In the genomic region with DNA sequence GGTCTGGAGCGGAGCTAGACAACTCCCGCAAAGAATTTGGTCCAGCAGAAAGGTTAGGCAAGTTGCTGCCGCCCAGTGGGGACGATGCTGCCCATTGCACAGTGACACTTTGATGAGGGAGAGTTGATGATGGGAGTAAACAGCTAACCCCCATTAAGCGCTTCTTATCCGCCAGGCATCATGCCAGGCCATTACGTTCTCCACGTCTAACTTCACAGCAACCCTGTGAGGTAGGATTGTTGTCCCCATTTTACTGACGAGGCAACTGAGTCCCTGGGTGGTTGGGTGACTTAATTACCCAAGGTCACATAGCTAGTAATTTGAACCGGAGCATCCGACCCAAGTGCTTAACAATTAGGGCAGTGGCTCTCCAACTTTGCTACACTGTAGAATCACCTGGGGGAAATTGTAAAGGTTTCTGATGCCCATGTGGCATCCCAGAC, we compare ENCODE assay signal across 8 cellular contexts. TPM values are rescaled to one million over a fixed set of nuclear protein-coding genes. Genes with fewer than 3 reads are reported as not detected.
DNase-seq lines count a peak whose midpoint lies in the region; ATAC-seq lines count a peak whose summit lies in the region.

No MANE protein-coding gene starts in this region.

- DNase-seq in COR-L47 (lab: John Stamatoyannopoulos, UW) (peak; percentile 7), AG08396 (ENCODE audit: low spot score) (no peak)
- DNase-seq in activated T-helper 2 cell treated with anti-CD3 and anti-CD28 coated beads, Interferon-gamma antibody, Interleukin-2, Interleukin-4, amounts not matched to agents 10 μg/mL and 5 μg/mL and 100 μg/mL, durations not matched to agents 14 hours and 24 hours and 36 hours (ENCODE audit: low spot score), result no peak
- no peak for DNase-seq in stimulated activated naive B cell treated with anti-CD40 and anti-IgM and Interleukin-4, amounts not matched to agents 10 μg/mL and 1 μg/mL and 100 μg/mL, for 72 hours

- peak overlapping the region; percentile 84 for H3K4me3 Mint-ChIP-seq in activated T-helper 2 cell treated with anti-CD3 and anti-CD28 coated beads, Interferon-gamma antibody, Interleukin-2, Interleukin-4, amounts not matched to agents 10 μg/mL and 5 μg/mL and 100 μg/mL, durations not matched to agents 14 hours and 24 hours and 36 hours (ENCODE audit: low read depth)
- peak overlapping the region; percentile 83 to 89 for H3K4me3 Mint-ChIP-seq in stimulated activated naive B cell treated with anti-CD40 and anti-IgM and Interleukin-4, amounts not matched to agents 10 μg/mL and 1 μg/mL and 100 μg/mL, for 72 hours

- H3K4me1 ChIP-seq in iPS-18a (ENCODE audit: control insufficient read depth, low read depth, low read length), result peaks cover 7% of the 10 kb centered on the region

- H3K9me3 ChIP-seq in iPS-18a (ENCODE audit: control insufficient read depth, low read depth, low read length), result no peaks in the 10 kb centered on the region

- peak overlapping the region; percentile 83 for H3K4me3 ChIP-seq in iPS-18a (ENCODE audit: low read length)

- peak overlapping the region; percentile 36 for H3K27ac Mint-ChIP-seq in activated T-helper 2 cell treated with anti-CD3 and anti-CD28 coated beads, Interferon-gamma antibody, Interleukin-2, Interleukin-4, amounts not matched to agents 10 μg/mL and 5 μg/mL and 100 μg/mL, durations not matched to agents 14 hours and 24 hours and 36 hours
- peak overlapping the region; percentile 85 for H3K27ac Mint-ChIP-seq in stimulated activated naive B cell treated with anti-CD40 and anti-IgM and Interleukin-4, amounts not matched to agents 10 μg/mL and 1 μg/mL and 100 μg/mL, for 72 hours

- H3K27ac ChIP-seq in iPS-18a (ENCODE audit: low read length), result no peak overlapping the region

- H3K27me3 ChIP-seq in iPS-18a (ENCODE audit: control insufficient read depth, insufficient read depth, low read length), result no peaks in the 10 kb centered on the region

- H3K4me1 Mint-ChIP-seq in activated T-helper 2 cell treated with anti-CD3 and anti-CD28 coated beads, Interferon-gamma antibody, Interleukin-2, Interleukin-4, amounts not matched to agents 10 μg/mL and 5 μg/mL and 100 μg/mL, durations not matched to agents 14 hours and 24 hours and 36 hours (ENCODE audit: low read depth), result peaks cover 24% of the 10 kb centered on the region
- peaks cover 23 to 46% of the 10 kb centered on the region in 2 donors for H3K4me1 Mint-ChIP-seq in stimulated activated naive B cell treated with anti-CD40 and anti-IgM and Interleukin-4, amounts not matched to agents 10 μg/mL and 1 μg/mL and 100 μg/mL, for 72 hours

- H3K9me3 Mint-ChIP-seq in activated T-helper 2 cell treated with anti-CD3 and anti-CD28 coated beads, Interferon-gamma antibody, Interleukin-2, Interleukin-4, amounts not matched to agents 10 μg/mL and 5 μg/mL and 100 μg/mL, durations not matched to agents 14 hours and 24 hours and 36 hours, result no peaks in the 10 kb centered on the region
- H3K9me3 Mint-ChIP-seq in stimulated activated naive B cell treated with anti-CD40 and anti-IgM and Interleukin-4, amounts not matched to agents 10 μg/mL and 1 μg/mL and 100 μg/mL, for 72 hours, result peaks cover 2 to 4% of the 10 kb centered on the region in 2 donors

- H3K36me3 Mint-ChIP-seq in activated T-helper 2 cell treated with anti-CD3 and anti-CD28 coated beads, Interferon-gamma antibody, Interleukin-2, Interleukin-4, amounts not matched to agents 10 μg/mL and 5 μg/mL and 100 μg/mL, durations not matched to agents 14 hours and 24 hours and 36 hours (ENCODE audit: low read depth), result peaks cover 14% of the 10 kb centered on the region
- H3K36me3 Mint-ChIP-seq in stimulated activated naive B cell treated with anti-CD40 and anti-IgM and Interleukin-4, amounts not matched to agents 10 μg/mL and 1 μg/mL and 100 μg/mL, for 72 hours, result peaks cover 0 to 5% of the 10 kb centered on the region in 2 donors

- no peaks in the 10 kb centered on the region for H3K36me3 ChIP-seq in iPS-18a (ENCODE audit: control insufficient read depth, low read depth, low read length)

- intact Hi-C loops in activated T-helper 2 cell treated with anti-CD3 and anti-CD28 coated beads, Interferon-gamma antibody, Interleukin-2, Interleukin-4, amounts not matched to agents 10 μg/mL and 5 μg/mL and 100 μg/mL, durations not matched to agents 14 hours and 24 hours and 36 hours (cut with micrococcal nuclease), result no loop called here

- H3K9ac ChIP-seq in iPS-18a (ENCODE audit: low read length), result peak overlapping the region; percentile 60

- H3K27me3 Mint-ChIP-seq in activated T-helper 2 cell treated with anti-CD3 and anti-CD28 coated beads, Interferon-gamma antibody, Interleukin-2, Interleukin-4, amounts not matched to agents 10 μg/mL and 5 μg/mL and 100 μg/mL, durations not matched to agents 14 hours and 24 hours and 36 hours (ENCODE audit: low read depth), result peaks cover 5% of the 10 kb centered on the region
- H3K27me3 Mint-ChIP-seq in stimulated activated naive B cell treated with anti-CD40 and anti-IgM and Interleukin-4, amounts not matched to agents 10 μg/mL and 1 μg/mL and 100 μg/mL, for 72 hours, result no peaks in the 10 kb centered on the region

- ATAC-seq in HG03354 (IDR thresholded peaks at IDR 0.05; ENCODE audit: poor library complexity, severe bottlenecking, unreplicated experiment), result peak; percentile 2
- ATAC-seq in stimulated activated naive B cell treated with anti-CD40 and anti-IgM and Interleukin-4, amounts not matched to agents 10 μg/mL and 1 μg/mL and 100 μg/mL, for 72 hours (replicated peaks), result no peak
- ATAC-seq in HG02623 (IDR thresholded peaks at IDR 0.05; ENCODE audit: unreplicated experiment), result no peak
- no peak for ATAC-seq in GM21360 (IDR thresholded peaks at IDR 0.05; ENCODE audit: unreplicated experiment)

RNA-seq across cellular contexts. Expression of gene RALGAPB, which starts 0.7 kb away (rescaled TPM):
- 30.0 and 33.1 TPM in 2 replicates for total RNA-seq in activated T-helper 2 cell treated with anti-CD3 and anti-CD28 coated beads, Interferon-gamma antibody, Interleukin-2, Interleukin-4, amounts not matched to agents 10 μg/mL and 5 μg/mL and 100 μg/mL, durations not matched to agents 14 hours and 24 hours and 36 hours

RNA-seq across cellular contexts. Expression of gene SNHG17, which starts 38.2 kb away (rescaled TPM):
- 78.7 and 83.7 TPM in 2 replicates for total RNA-seq in activated T-helper 2 cell treated with anti-CD3 and anti-CD28 coated beads, Interferon-gamma antibody, Interleukin-2, Interleukin-4, amounts not matched to agents 10 μg/mL and 5 μg/mL and 100 μg/mL, durations not matched to agents 14 hours and 24 hours and 36 hours
